Comparison of ENCODE assay signal across 8 cellular contexts in genomic region chr10:91758303-91759146, GRCh38. TPM values are rescaled to one million over a fixed set of nuclear protein-coding genes. Genes with fewer than 3 reads are reported as not detected.
A peak's percentile ranks its signal among the peaks of the same experiment; 100 is the strongest.
DNase-seq lines count a peak whose midpoint lies in the region; ATAC-seq and TF ChIP-seq lines count a peak whose summit lies in the region.

No MANE protein-coding gene starts in this region.

- no peaks in the 10 kb centered on the region for H4K20me1 ChIP-seq in Loucy (ENCODE audit: insufficient read depth, low read length, poor library complexity, severe bottlenecking)

- no peaks in the 10 kb centered on the region for H3K79me2 ChIP-seq in Loucy (ENCODE audit: insufficient read depth, low read length)

- no peak overlapping the region for H3K4me2 ChIP-seq in Loucy (ENCODE audit: low read depth, low read length, poor library complexity, severe bottlenecking)

- peak; percentile 37 for DNase-seq in NCI-H2029 (lab: John Stamatoyannopoulos, UW)
- DNase-seq in NCI-H2029 treated with DMSO at 0.1 percent for 48 hours (lab: John Stamatoyannopoulos, UW), result no peak
- peak; percentile 75 for DNase-seq in SW480 (ENCODE audit: low spot score)
- DNase-seq in fibroblast of the conjunctiva (ENCODE audit: low read depth), result peak; percentile 58
- no peak for DNase-seq in prostate gland (ENCODE audit: low spot score)

- H3F3A ChIP-seq in Loucy (ENCODE audit: low read depth), result no peaks in the 10 kb centered on the region

- intact Hi-C loops in prostate gland (cut with DNase I), result loop anchor here (5.0 kb wide), 1 partner anchor 154 kb away; no protein-coding TSS in a partner anchor

- no peaks in the 10 kb centered on the region for H3K9me2 ChIP-seq in Loucy (replicated peaks; ENCODE audit: low read depth, low read length)

- H3K36me3 ChIP-seq in Loucy (ENCODE audit: insufficient read depth, low read length), result no peaks in the 10 kb centered on the region
- H3K36me3 ChIP-seq in prostate gland, result no peaks in the 10 kb centered on the region

- WGBS in prostate gland, result 55% methylated on average over 3 of the region's 3 CpGs

- H3K27ac ChIP-seq in prostate gland, result no peak overlapping the region

- no peak for TF ChIP-seq POLR2A in prostate gland (IDR thresholded peaks at IDR 0.05)

- no peaks in the 10 kb centered on the region for H3K9me3 ChIP-seq in Loucy (ENCODE audit: insufficient read depth, low read depth, low read length)
- H3K9me3 ChIP-seq in prostate gland, result no peaks in the 10 kb centered on the region

- no peak overlapping the region for H3K9ac ChIP-seq in Loucy (ENCODE audit: low read depth, low read length, poor library complexity, severe bottlenecking)

- no peaks in the 10 kb centered on the region for H3K27me3 ChIP-seq in Loucy (ENCODE audit: insufficient read depth, low read length, poor library complexity, severe bottlenecking)
- no peaks in the 10 kb centered on the region for H3K27me3 ChIP-seq in prostate gland (replicated peaks; ENCODE audit: insufficient read depth)

- TF ChIP-seq CTCF in Loucy (conservative IDR thresholded peaks at IDR 0.05; ENCODE audit: low read length) (peak; percentile 76), prostate gland (IDR thresholded peaks at IDR 0.05) (peak in 3 of 4 experiments; percentile 49 to 65 (median 63))

- H2AFZ ChIP-seq in Loucy (ENCODE audit: low read length), result peak overlapping the region; percentile 61

- no peak overlapping the region for H3K4me3 ChIP-seq in Loucy (ENCODE audit: low read length, poor library complexity, severe bottlenecking)
- no peak overlapping the region for H3K4me3 ChIP-seq in prostate gland

- no peak for ATAC-seq in HG03135 (IDR thresholded peaks at IDR 0.05; ENCODE audit: unreplicated experiment)
- no peak for ATAC-seq in HG03045 (IDR thresholded peaks at IDR 0.05; ENCODE audit: unreplicated experiment)

- H3K4me1 ChIP-seq in Loucy (ENCODE audit: insufficient read depth, low read length, poor library complexity, severe bottlenecking), result no peaks in the 10 kb centered on the region
- no peaks in the 10 kb centered on the region for H3K4me1 ChIP-seq in prostate gland (replicated peaks)

RNA-seq across cellular contexts. Expression of gene TNKS2, which starts 39.7 kb away (rescaled TPM):
- 10 to 100 TPM; 38.5 to 43.2 TPM for total RNA-seq in prostate gland

Comparison
In these comparisons a context has a peak if more than half of its experiments do, and no peak if none do; other contexts are left out.
1. DNase-seq: peak in NCI-H2029 (single experiment), SW480 (single experiment) and fibroblast of the conjunctiva (single experiment); none in NCI-H2029 treated with DMSO at 0.1 percent for 48 hours (single experiment) and prostate gland (single experiment).